Comparison of ENCODE assay signal across 25 cellular contexts in genomic region chr15:95624616-95625361, GRCh38.
"Had no signal": no experiment of that assay in that cellular context is flagged by ENCODE, and none has a peak within 500 bp of the region (broad histone marks: within the 10 kb centered on the region; RNA-seq: fewer than 3 reads in every experiment).

No MANE protein-coding gene starts in this region.

- H3K36me3 Mint-ChIP-seq: stimulated activated effector memory CD8-positive, alpha-beta T cell treated with anti-CD3 and anti-CD28 coated beads, Interleukin-12 subunit alpha, Interleukin-12 subunit beta, amount 100 ng/mL, for 72 hours had no signal

- H3K27me3 Mint-ChIP-seq: activated CD8-positive, alpha-beta memory T cell treated with anti-CD3 and anti-CD28 coated beads, Interleukin-2, amount 10 ng/mL, durations not matched to agents 7 days and 5 days; progenitor cell of endocrine pancreas had no signal

- H3K4me3 ChIP-seq: hepatocyte, sigmoid colon, thoracic aorta, upper lobe of right lung had no signal

- H2AFZ ChIP-seq: hepatocyte had no signal

- H3K27ac ChIP-seq: brain microvascular endothelial cell, foreskin keratinocyte, hepatocyte, sigmoid colon, upper lobe of right lung had no signal

- H3K27ac Mint-ChIP-seq: activated CD4-positive, alpha-beta T cell treated with anti-CD3 and anti-CD28 coated beads for 36 hours; activated CD8-positive, alpha-beta memory T cell treated with anti-CD3 and anti-CD28 coated beads, Interleukin-2, amount 10 ng/mL, durations not matched to agents 7 days and 5 days; activated CD8-positive, alpha-beta T cell treated with anti-CD3 and anti-CD28 coated beads, Interleukin-2, amount 10 ng/mL, durations not matched to agents 7 days and 5 days; activated naive CD4-positive, alpha-beta T cell treated with anti-CD3 and anti-CD28 coated beads, Interleukin-2, amount 50 U/mL, for 72 hours; endodermal cell; naive thymus-derived CD4-positive, alpha-beta T cell; progenitor cell of endocrine pancreas; stimulated activated effector memory CD8-positive, alpha-beta T cell treated with anti-CD3 and anti-CD28 coated beads, Interleukin-12 subunit alpha, Interleukin-12 subunit beta, amount 100 ng/mL, for 72 hours; stimulated activated naive CD8-positive, alpha-beta T cell treated with anti-CD3 and anti-CD28 coated beads, Interleukin-15, Interleukin-2, amounts not matched to agents 100 ng/mL and 50 ng/mL, for 24 hours had no signal

- H3K27me3 ChIP-seq: brain microvascular endothelial cell, foreskin keratinocyte, hepatocyte, sigmoid colon, upper lobe of right lung had no signal

- DNase-seq: activated CD4-positive, alpha-beta T cell treated with anti-CD3 and anti-CD28 coated beads for 36 hours; activated CD4-positive, CD25-positive, alpha-beta regulatory T cell; activated CD8-positive, alpha-beta memory T cell treated with anti-CD3 and anti-CD28 coated beads, Interleukin-2, amount 10 ng/mL, durations not matched to agents 7 days and 5 days; activated CD8-positive, alpha-beta T cell treated with anti-CD3 and anti-CD28 coated beads, Interleukin-2, amount 10 ng/mL, durations not matched to agents 7 days and 5 days; activated naive CD4-positive, alpha-beta T cell; activated T-cell treated with anti-CD3 and anti-CD28 coated beads, Interleukin-2, amount 50 U/mL, for 48 hours; aorta; brain microvascular endothelial cell; cortex of kidney; endodermal cell; foreskin keratinocyte; left cardiac atrium; midbrain; naive thymus-derived CD4-positive, alpha-beta T cell; sigmoid colon; small intestine; stimulated activated CD4-positive, alpha-beta T cell treated with anti-CD3 and anti-CD28 coated beads, Interleukin-4, amount 100 ng/mL, for 24 hours; upper lobe of right lung had no signal

- H3K4me3 Mint-ChIP-seq: activated CD4-positive, alpha-beta T cell treated with anti-CD3 and anti-CD28 coated beads for 36 hours; activated CD8-positive, alpha-beta memory T cell treated with anti-CD3 and anti-CD28 coated beads, Interleukin-2, amount 10 ng/mL, durations not matched to agents 7 days and 5 days; activated CD8-positive, alpha-beta T cell treated with anti-CD3 and anti-CD28 coated beads, Interleukin-2, amount 10 ng/mL, durations not matched to agents 7 days and 5 days; endodermal cell; naive thymus-derived CD4-positive, alpha-beta T cell; stimulated activated effector memory CD8-positive, alpha-beta T cell treated with anti-CD3 and anti-CD28 coated beads, Interleukin-12 subunit alpha, Interleukin-12 subunit beta, amount 100 ng/mL, for 72 hours; stimulated activated naive CD8-positive, alpha-beta T cell treated with anti-CD3 and anti-CD28 coated beads, Interleukin-15, Interleukin-2, amounts not matched to agents 100 ng/mL and 50 ng/mL, for 24 hours had no signal

- H3K79me2 ChIP-seq: hepatocyte had no signal

- H3K36me3 ChIP-seq: brain microvascular endothelial cell, sigmoid colon, thoracic aorta, upper lobe of right lung had no signal

- H3K4me2 ChIP-seq: hepatocyte had no signal

- FAIRE-seq: keratinocyte, small intestine had no signal

- H3K9me3 ChIP-seq: upper lobe of right lung had no signal

- H3K4me1 ChIP-seq: foreskin keratinocyte, sigmoid colon, upper lobe of right lung had no signal
